In genomic region chr13:23320926-23321533, GRCh38 we compare ENCODE assay signal across 9 cellular contexts.
A peak's percentile ranks its signal among the peaks of the same experiment; 100 is the strongest.
DNase-seq lines count a peak whose midpoint lies in the region; ATAC-seq and TF ChIP-seq lines count a peak whose summit lies in the region.
"Had no signal": no experiment of that assay in that cellular context is flagged by ENCODE, and none has a peak within 500 bp of the region (broad histone marks: within the 10 kb centered on the region; RNA-seq: fewer than 3 reads in every experiment).

No MANE protein-coding gene starts in this region.

- DNase-seq in activated T-cell treated with anti-CD3 and anti-CD28 coated beads, Interleukin-2, amount 50 U/mL, for 4 hours: no peak
- DNase-seq in activated T-cell treated with anti-CD3 and anti-CD28 coated beads for 4 hours: no peak
- no peak for DNase-seq in chondrocyte (ENCODE audit: low spot score)
- no peak for DNase-seq in NCI-H2227 (lab: John Stamatoyannopoulos, UW; ENCODE audit: unreplicated experiment)
- no peak for DNase-seq in mucosa of gallbladder (ENCODE audit: low spot score)
- DNase-seq in activated CD4-positive, alpha-beta T cell treated with anti-CD3 and anti-CD28 coated beads for 48 hours: no peak
- DNase-seq: AML-193 had no signal

- H3K27ac Mint-ChIP-seq in chondrocyte (ENCODE audit: unreplicated experiment): peak overlapping the region; percentile 100
- H3K27ac Mint-ChIP-seq in stimulated activated memory B cell treated with anti-CD40 and anti-IgM and Interleukin-4, amounts not matched to agents 10 μg/mL and 1 μg/mL and 100 μg/mL, for 72 hours: no peak overlapping the region

- ATAC-seq in activated T-cell treated with anti-CD3 and anti-CD28 coated beads, Interleukin-2, amount 50 U/mL, for 4 hours: peak; percentile 7 to 20
- ATAC-seq in HG03135 (IDR thresholded peaks at IDR 0.05; ENCODE audit: unreplicated experiment): peak; percentile 25
- no peak for ATAC-seq in stimulated activated memory B cell treated with anti-CD40 and anti-IgM and Interleukin-4, amounts not matched to agents 10 μg/mL and 1 μg/mL and 100 μg/mL, for 72 hours

- peaks cover 25% of the 10 kb centered on the region for H3K4me1 Mint-ChIP-seq in activated T-cell treated with anti-CD3 and anti-CD28 coated beads, Interleukin-2, amount 50 U/mL, for 4 hours (ENCODE audit: low read depth)
- peaks cover 74% of the 10 kb centered on the region for H3K4me1 Mint-ChIP-seq in chondrocyte (ENCODE audit: low read depth)
- H3K4me1 Mint-ChIP-seq in stimulated activated memory B cell treated with anti-CD40 and anti-IgM and Interleukin-4, amounts not matched to agents 10 μg/mL and 1 μg/mL and 100 μg/mL, for 72 hours: no peaks in the 10 kb centered on the region

- peak overlapping the region; percentile 82 for H3K4me3 Mint-ChIP-seq in activated T-cell treated with anti-CD3 and anti-CD28 coated beads, Interleukin-2, amount 50 U/mL, for 4 hours
- peak overlapping the region; percentile 53 for H3K4me3 Mint-ChIP-seq in chondrocyte (ENCODE audit: unreplicated experiment)
- H3K4me3 Mint-ChIP-seq in stimulated activated memory B cell treated with anti-CD40 and anti-IgM and Interleukin-4, amounts not matched to agents 10 μg/mL and 1 μg/mL and 100 μg/mL, for 72 hours: peak overlapping the region; percentile 57

- H3K27me3 Mint-ChIP-seq in activated T-cell treated with anti-CD3 and anti-CD28 coated beads, Interleukin-2, amount 50 U/mL, for 4 hours (ENCODE audit: low read depth): peaks cover 22% of the 10 kb centered on the region
- H3K27me3 Mint-ChIP-seq in chondrocyte (ENCODE audit: low read depth): no peaks in the 10 kb centered on the region
- H3K27me3 Mint-ChIP-seq in stimulated activated memory B cell treated with anti-CD40 and anti-IgM and Interleukin-4, amounts not matched to agents 10 μg/mL and 1 μg/mL and 100 μg/mL, for 72 hours: no peaks in the 10 kb centered on the region

- H3K36me3 Mint-ChIP-seq in activated T-cell treated with anti-CD3 and anti-CD28 coated beads, Interleukin-2, amount 50 U/mL, for 4 hours (ENCODE audit: insufficient read depth): no peaks in the 10 kb centered on the region
- H3K36me3 Mint-ChIP-seq in chondrocyte (ENCODE audit: low read depth): peaks cover 4% of the 10 kb centered on the region
- no peaks in the 10 kb centered on the region for H3K36me3 Mint-ChIP-seq in stimulated activated memory B cell treated with anti-CD40 and anti-IgM and Interleukin-4, amounts not matched to agents 10 μg/mL and 1 μg/mL and 100 μg/mL, for 72 hours

- no peaks in the 10 kb centered on the region for H3K9me3 Mint-ChIP-seq in activated T-cell treated with anti-CD3 and anti-CD28 coated beads, Interleukin-2, amount 50 U/mL, for 4 hours
- no peaks in the 10 kb centered on the region for H3K9me3 Mint-ChIP-seq in chondrocyte (ENCODE audit: low read depth)
- no peaks in the 10 kb centered on the region for H3K9me3 Mint-ChIP-seq in stimulated activated memory B cell treated with anti-CD40 and anti-IgM and Interleukin-4, amounts not matched to agents 10 μg/mL and 1 μg/mL and 100 μg/mL, for 72 hours

- TF ChIP-seq CTCF in chondrocyte (IDR thresholded peaks at IDR 0.05): no peak
